ENCODE assay signal across 1 cellular context in genomic region chrX:48475774-48476577, GRCh38.
TF ChIP-seq lines count a peak whose summit lies in the region.

TSS of gene FTSJ1 (plus strand) at chrX:48476199. CDS start at chrX:48478048, 1,849 bp downstream.

TF ChIP-seq in HepG2, 621 proteins besides CTCF, POLR2A, EP300 and RAD21 (continued from another document and continues in another):
- TF ChIP-seq NONO (IDR thresholded peaks at IDR 0.05) (no peak), NONO (CRISPR knock-in tag; conservative IDR thresholded peaks at IDR 0.05) (peak; percentile 52; the same call in 1 of the 2 replicates), IKZF4 (CRISPR knock-in tag; IDR thresholded peaks at IDR 0.05; ENCODE audit: borderline replicate concordance, low read depth, not compliant biosample characterization) (peak; percentile 49), ISL2 (CRISPR knock-in tag; IDR thresholded peaks at IDR 0.05) (peak; percentile 51; the same call in 1 of the 2 replicates), SALL1 (CRISPR knock-in tag; IDR thresholded peaks at IDR 0.05) (peak; percentile 63; the same call in 1 of the 2 replicates), PHF21A (CRISPR knock-in tag; IDR thresholded peaks at IDR 0.05) (peak; percentile 49; the same call in 1 of the 2 replicates), ZFP90 (CRISPR knock-in tag; IDR thresholded peaks at IDR 0.05; ENCODE audit: borderline replicate concordance) (peak; percentile 76; the same call in 1 of the 2 replicates), ZNF292 (CRISPR knock-in tag; IDR thresholded peaks at IDR 0.05; ENCODE audit: borderline replicate concordance, low read depth) (no peak), GLI4 (CRISPR knock-in tag; IDR thresholded peaks at IDR 0.05; ENCODE audit: borderline replicate concordance) (no peak), KLF16 (CRISPR knock-in tag; IDR thresholded peaks at IDR 0.05) (0 out of 4 replicates have a peak, but pooled peaks of 1 of the 2 experiments have one; percentile 39), ZNF766 (CRISPR knock-in tag; IDR thresholded peaks at IDR 0.05; ENCODE audit: borderline replicate concordance) (peak; percentile 67; the same call in 1 of the 2 replicates), PAWR (CRISPR knock-in tag; IDR thresholded peaks at IDR 0.05; ENCODE audit: borderline replicate concordance) (no peak), ZFY (CRISPR knock-in tag; IDR thresholded peaks at IDR 0.05) (peak; percentile 78), PPARG (CRISPR knock-in tag; conservative IDR thresholded peaks at IDR 0.05) (no peak), ZNF18 (CRISPR knock-in tag; IDR thresholded peaks at IDR 0.05; ENCODE audit: insufficient replicate concordance) (peak; percentile 44), SETDB1 (CRISPR knock-in tag; IDR thresholded peaks at IDR 0.05; ENCODE audit: borderline replicate concordance) (0 out of 2 replicates have a peak, but pooled peaks have one; percentile 10), ZNF891 (CRISPR knock-in tag; IDR thresholded peaks at IDR 0.05) (peak; percentile 63; the same call in 1 of the 2 replicates), MXD3 (CRISPR knock-in tag; IDR thresholded peaks at IDR 0.05) (0 out of 2 replicates have a peak, but pooled peaks have one; percentile 57), ZNF44 (CRISPR knock-in tag; IDR thresholded peaks at IDR 0.05) (no peak), PTBP1 (IDR thresholded peaks at IDR 0.05; ENCODE audit: low read depth, low read length, poor library complexity, severe bottlenecking) (no peak), ATF7-NPFF (CRISPR knock-in tag; IDR thresholded peaks at IDR 0.05; ENCODE audit: low read depth) (peak; percentile 45; the same call in 1 of the 2 replicates), NKX3-1 (CRISPR knock-in tag; IDR thresholded peaks at IDR 0.05) (no peak), SOX5 (CRISPR knock-in tag; IDR thresholded peaks at IDR 0.05; ENCODE audit: borderline replicate concordance) (peak; percentile 35; the same call in 1 of the 2 replicates), ZNF704 (CRISPR knock-in tag; IDR thresholded peaks at IDR 0.05; ENCODE audit: borderline replicate concordance) (peak; percentile 52; the same call in 1 of the 2 replicates), MEIS2 (CRISPR knock-in tag; IDR thresholded peaks at IDR 0.05) (0 out of 2 replicates have a peak, but pooled peaks have one; percentile 51), HNF1A (IDR thresholded peaks at IDR 0.05; ENCODE audit: low read depth) (0 out of 2 replicates have a peak, but pooled peaks have one; percentile 34), HNF1A (CRISPR knock-in tag; IDR thresholded peaks at IDR 0.05; ENCODE audit: borderline replicate concordance) (peak; percentile 78; the same call in 1 of the 2 replicates), ZC3H13 (CRISPR knock-in tag; IDR thresholded peaks at IDR 0.05) (0 out of 2 replicates have a peak, but pooled peaks have one; percentile 30), ZNF280D (CRISPR knock-in tag; IDR thresholded peaks at IDR 0.05) (no peak), ISX (CRISPR knock-in tag; conservative IDR thresholded peaks at IDR 0.05) (no peak)
- TF ChIP-seq, protein P1, sequence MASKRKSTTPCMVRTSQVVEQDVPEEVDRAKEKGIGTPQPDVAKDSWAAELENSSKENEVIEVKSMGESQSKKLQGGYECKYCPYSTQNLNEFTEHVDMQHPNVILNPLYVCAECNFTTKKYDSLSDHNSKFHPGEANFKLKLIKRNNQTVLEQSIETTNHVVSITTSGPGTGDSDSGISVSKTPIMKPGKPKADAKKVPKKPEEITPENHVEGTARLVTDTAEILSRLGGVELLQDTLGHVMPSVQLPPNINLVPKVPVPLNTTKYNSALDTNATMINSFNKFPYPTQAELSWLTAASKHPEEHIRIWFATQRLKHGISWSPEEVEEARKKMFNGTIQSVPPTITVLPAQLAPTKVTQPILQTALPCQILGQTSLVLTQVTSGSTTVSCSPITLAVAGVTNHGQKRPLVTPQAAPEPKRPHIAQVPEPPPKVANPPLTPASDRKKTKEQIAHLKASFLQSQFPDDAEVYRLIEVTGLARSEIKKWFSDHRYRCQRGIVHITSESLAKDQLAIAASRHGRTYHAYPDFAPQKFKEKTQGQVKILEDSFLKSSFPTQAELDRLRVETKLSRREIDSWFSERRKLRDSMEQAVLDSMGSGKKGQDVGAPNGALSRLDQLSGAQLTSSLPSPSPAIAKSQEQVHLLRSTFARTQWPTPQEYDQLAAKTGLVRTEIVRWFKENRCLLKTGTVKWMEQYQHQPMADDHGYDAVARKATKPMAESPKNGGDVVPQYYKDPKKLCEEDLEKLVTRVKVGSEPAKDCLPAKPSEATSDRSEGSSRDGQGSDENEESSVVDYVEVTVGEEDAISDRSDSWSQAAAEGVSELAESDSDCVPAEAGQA (IDR thresholded peaks at IDR 0.05; ENCODE audit: low read depth): peak; percentile 64; the same call in 1 of the 2 replicates
- TF ChIP-seq, protein P1 (CRISPR knock-in tag; IDR thresholded peaks at IDR 0.05; ENCODE audit: borderline replicate concordance): no peak
- TF ChIP-seq, protein P2, sequence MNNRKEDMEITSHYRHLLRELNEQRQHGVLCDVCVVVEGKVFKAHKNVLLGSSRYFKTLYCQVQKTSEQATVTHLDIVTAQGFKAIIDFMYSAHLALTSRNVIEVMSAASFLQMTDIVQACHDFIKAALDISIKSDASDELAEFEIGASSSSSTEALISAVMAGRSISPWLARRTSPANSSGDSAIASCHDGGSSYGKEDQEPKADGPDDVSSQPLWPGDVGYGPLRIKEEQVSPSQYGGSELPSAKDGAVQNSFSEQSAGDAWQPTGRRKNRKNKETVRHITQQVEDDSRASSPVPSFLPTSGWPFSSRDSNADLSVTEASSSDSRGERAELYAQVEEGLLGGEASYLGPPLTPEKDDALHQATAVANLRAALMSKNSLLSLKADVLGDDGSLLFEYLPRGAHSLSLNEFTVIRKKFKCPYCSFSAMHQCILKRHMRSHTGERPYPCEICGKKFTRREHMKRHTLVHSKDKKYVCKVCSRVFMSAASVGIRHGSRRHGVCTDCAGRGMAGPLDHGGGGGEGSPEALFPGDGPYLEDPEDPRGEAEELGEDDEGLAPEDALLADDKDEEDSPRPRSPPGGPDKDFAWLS (CRISPR knock-in tag; IDR thresholded peaks at IDR 0.05; ENCODE audit: borderline replicate concordance): 0 out of 2 replicates have a peak, but pooled peaks have one; percentile 27
- TF ChIP-seq, protein P3, sequence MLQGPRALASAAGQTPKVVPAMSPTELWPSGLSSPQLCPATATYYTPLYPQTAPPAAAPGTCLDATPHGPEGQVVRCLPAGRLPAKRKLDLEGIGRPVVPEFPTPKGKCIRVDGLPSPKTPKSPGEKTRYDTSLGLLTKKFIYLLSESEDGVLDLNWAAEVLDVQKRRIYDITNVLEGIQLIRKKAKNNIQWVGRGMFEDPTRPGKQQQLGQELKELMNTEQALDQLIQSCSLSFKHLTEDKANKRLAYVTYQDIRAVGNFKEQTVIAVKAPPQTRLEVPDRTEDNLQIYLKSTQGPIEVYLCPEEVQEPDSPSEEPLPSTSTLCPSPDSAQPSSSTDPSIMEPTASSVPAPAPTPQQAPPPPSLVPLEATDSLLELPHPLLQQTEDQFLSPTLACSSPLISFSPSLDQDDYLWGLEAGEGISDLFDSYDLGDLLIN (CRISPR knock-in tag; IDR thresholded peaks at IDR 0.05; ENCODE audit: borderline replicate concordance): 0 out of 2 replicates have a peak, but pooled peaks have one; percentile 43
- TF ChIP-seq, protein P4, sequence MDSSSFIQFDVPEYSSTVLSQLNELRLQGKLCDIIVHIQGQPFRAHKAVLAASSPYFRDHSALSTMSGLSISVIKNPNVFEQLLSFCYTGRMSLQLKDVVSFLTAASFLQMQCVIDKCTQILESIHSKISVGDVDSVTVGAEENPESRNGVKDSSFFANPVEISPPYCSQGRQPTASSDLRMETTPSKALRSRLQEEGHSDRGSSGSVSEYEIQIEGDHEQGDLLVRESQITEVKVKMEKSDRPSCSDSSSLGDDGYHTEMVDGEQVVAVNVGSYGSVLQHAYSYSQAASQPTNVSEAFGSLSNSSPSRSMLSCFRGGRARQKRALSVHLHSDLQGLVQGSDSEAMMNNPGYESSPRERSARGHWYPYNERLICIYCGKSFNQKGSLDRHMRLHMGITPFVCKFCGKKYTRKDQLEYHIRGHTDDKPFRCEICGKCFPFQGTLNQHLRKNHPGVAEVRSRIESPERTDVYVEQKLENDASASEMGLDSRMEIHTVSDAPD (CRISPR knock-in tag; IDR thresholded peaks at IDR 0.05): no peak
